In the genomic region with DNA sequence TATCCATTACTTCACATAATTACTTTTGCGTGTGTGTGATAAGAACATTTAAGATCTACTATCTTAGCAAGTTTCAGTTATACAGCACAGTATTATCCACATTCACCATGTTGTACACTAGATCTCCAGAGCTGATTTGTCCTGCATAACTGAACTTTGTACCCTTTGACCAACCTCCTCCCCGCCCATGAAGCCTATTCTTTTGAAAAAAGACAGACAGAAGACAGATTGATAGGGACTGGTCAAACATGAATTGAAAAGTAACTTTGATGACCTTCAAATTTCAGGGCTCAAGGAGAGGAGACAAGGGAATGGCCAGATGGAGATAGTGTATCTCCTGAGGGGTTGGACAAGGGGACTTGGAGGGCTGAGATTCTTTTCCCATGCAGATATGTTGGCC, we compare ENCODE assay signal across 31 cellular contexts.
"Had no signal": no experiment of that assay in that cellular context is flagged by ENCODE, and none has a peak within 500 bp of the region (broad histone marks: within the 10 kb centered on the region; RNA-seq: fewer than 3 reads in every experiment).

No MANE protein-coding gene starts in this region.

- H3K4me1 Mint-ChIP-seq: activated B cell treated with CpG ODN at 0.5 μM for 24 hours; activated T-helper 17 cell treated with anti-CD3 and anti-CD28 coated beads, Interleukin-2, amount 50 U/mL, for 72 hours had no signal

- ATAC-seq: activated CD4-positive, CD25-positive, alpha-beta regulatory T cell treated with anti-CD3 and anti-CD28 coated beads, Interleukin-2, amount 50 U/mL, for 24 hours; activated CD8-positive, alpha-beta T cell treated with anti-CD3 and anti-CD28 coated beads for 36 hours; activated T-cell treated with anti-CD3 and anti-CD28 coated beads, Interleukin-2, amount 50 U/mL, for 4 hours; activated T-helper 17 cell treated with anti-CD3 and anti-CD28 coated beads, Interleukin-2, amount 50 U/mL, for 72 hours; effector memory CD8-positive, alpha-beta T cell; foreskin keratinocyte; gastrocnemius medialis; heart left ventricle had no signal

- H3K36me3 ChIP-seq: brain microvascular endothelial cell, esophagus muscularis mucosa, gastrocnemius medialis, heart left ventricle, WERI-Rb-1 had no signal

- H3K27me3 ChIP-seq: brain microvascular endothelial cell, foreskin keratinocyte, gastrocnemius medialis, heart left ventricle had no signal

- H3K27ac Mint-ChIP-seq: activated B cell treated with CpG ODN at 0.5 μM for 24 hours; activated CD8-positive, alpha-beta T cell treated with anti-CD3 and anti-CD28 coated beads for 36 hours; activated naive CD8-positive, alpha-beta T cell; activated T-helper 17 cell treated with anti-CD3 and anti-CD28 coated beads, Interleukin-2, amount 50 U/mL, for 72 hours; effector memory CD8-positive, alpha-beta T cell had no signal

- H3K4me3 Mint-ChIP-seq: activated B cell treated with CpG ODN at 0.5 μM for 24 hours; activated CD8-positive, alpha-beta T cell treated with anti-CD3 and anti-CD28 coated beads for 36 hours; activated naive CD8-positive, alpha-beta T cell; activated T-cell treated with anti-CD3 and anti-CD28 coated beads, Interleukin-2, amount 50 U/mL, for 4 hours; activated T-helper 17 cell treated with anti-CD3 and anti-CD28 coated beads, Interleukin-2, amount 50 U/mL, for 72 hours; effector memory CD8-positive, alpha-beta T cell had no signal

- H3K4me1 ChIP-seq: esophagus muscularis mucosa, foreskin keratinocyte, gastrocnemius medialis, heart left ventricle had no signal

- H3K4me3 ChIP-seq: esophagus muscularis mucosa, gastrocnemius medialis, heart left ventricle had no signal

- H3K36me3 Mint-ChIP-seq: activated naive CD8-positive, alpha-beta T cell had no signal

- H3K9me3 ChIP-seq: gastrocnemius medialis had no signal

- H3K27ac ChIP-seq: brain microvascular endothelial cell, esophagus muscularis mucosa, foreskin keratinocyte, gastrocnemius medialis, heart left ventricle, WERI-Rb-1 had no signal

- FAIRE-seq: astrocyte, bronchial epithelial cell, colon had no signal

- H3K9me3 Mint-ChIP-seq: activated CD8-positive, alpha-beta T cell treated with anti-CD3 and anti-CD28 coated beads for 36 hours; activated T-helper 17 cell treated with anti-CD3 and anti-CD28 coated beads, Interleukin-2, amount 50 U/mL, for 72 hours; effector memory CD8-positive, alpha-beta T cell had no signal

- DNase-seq: activated B cell treated with CpG ODN at 0.5 μM for 24 hours; activated CD4-positive, alpha-beta T cell treated with anti-CD3 and anti-CD28 coated beads for 48 hours; activated CD4-positive, alpha-beta T cell treated with anti-CD3 and anti-CD28 coated beads, Interleukin-2, amount 50 U/mL, for 1 hour; activated CD4-positive, alpha-beta T cell treated with anti-CD3 and anti-CD28 coated beads, Interleukin-2, amount 50 U/mL, for 48 hours; activated CD8-positive, alpha-beta memory T cell treated with anti-CD3 and anti-CD28 coated beads for 24 hours; activated CD8-positive, alpha-beta T cell treated with anti-CD3 and anti-CD28 coated beads for 36 hours; activated effector memory CD4-positive, alpha-beta T cell treated with Interleukin-2 at 50 U/mL for 16 hours; activated gamma-delta T cell treated with Interleukin-2 at 50 U/mL for 16 hours; activated naive CD4-positive, alpha-beta T cell treated with anti-CD3 and anti-CD28 coated beads, Interleukin-2, amount 50 U/mL, for 16 hours; activated naive CD4-positive, alpha-beta T cell treated with Interleukin-2 at 50 U/mL for 16 hours; activated T-cell treated with anti-CD3 and anti-CD28 coated beads, Interleukin-2, amount 50 U/mL, for 4 hours; amniotic stem cell; anterior cingulate cortex; brain microvascular endothelial cell; cortex of kidney; dermis blood vessel endothelial cell; effector CD4-positive, alpha-beta T cell; effector memory CD8-positive, alpha-beta T cell; erythroblast; foreskin keratinocyte; gastrocnemius medialis; heart left ventricle; T-helper 2 cell; WERI-Rb-1 had no signal
